8 cellular contexts compared by ENCODE assay signal in genomic region chr7:23472974-23473847, GRCh38. TPM values are rescaled to one million over a fixed set of nuclear protein-coding genes. Genes with fewer than 3 reads are reported as not detected.
DNase-seq lines count a peak whose midpoint lies in the region; ATAC-seq and TF ChIP-seq lines count a peak whose summit lies in the region.

No MANE protein-coding gene starts in this region.

- H3K9ac ChIP-seq in SK-N-SH: peak overlapping the region; percentile 91

- TF ChIP-seq RAD21 in SK-N-SH (IDR thresholded peaks at IDR 0.05; ENCODE audit: low read length): no peak

- no peak for TF ChIP-seq CTCF in SK-N-SH (IDR thresholded peaks at IDR 0.05)
- TF ChIP-seq CTCF in choroid plexus epithelial cell (conservative IDR thresholded peaks at IDR 0.05; ENCODE audit: low read depth, low read length): no peak
- TF ChIP-seq CTCF in psoas muscle (IDR thresholded peaks at IDR 0.05): no peak

- no peaks in the 10 kb centered on the region for H3K36me3 ChIP-seq in SK-N-SH (replicated peaks in 1 of 2; ENCODE audit: control insufficient read depth in 1 of 2, insufficient read depth in 2 of 2, low read length in 1 of 2)
- no peaks in the 10 kb centered on the region for H3K36me3 ChIP-seq in psoas muscle (ENCODE audit: insufficient read depth in 1 of 2, low read depth in 1 of 2)

- H4K20me1 ChIP-seq in SK-N-SH (ENCODE audit: insufficient read depth): no peaks in the 10 kb centered on the region; the same call in 1 of the 2 replicates

- peak overlapping the region; percentile 90 for H2AFZ ChIP-seq in SK-N-SH (ENCODE audit: low read depth)

- CTCF ChIA-PET in SK-N-SH (lab: Yijun Ruan, JAX): interaction anchor here (0.7 to 2.2 kb wide), 13 partner anchors 9 to 261 kb away, joined by 3 to 12 read pairs (median 4); no protein-coding TSS in a partner anchor

- H3K27me3 ChIP-seq in SK-N-SH (ENCODE audit: insufficient read depth) (no peaks in the 10 kb centered on the region), psoas muscle (ENCODE audit: insufficient read depth in 3 of 3, low read length in 2 of 3) (peaks cover 15 to 100% (median 48%) of the 10 kb centered on the region in 3 donors)

- ATAC-seq in SK-N-SH treated with all-trans-retinoic acid at 6 μM for 48 hours: no peak
- ATAC-seq in psoas muscle: no peak
- ATAC-seq in GM18867 (IDR thresholded peaks at IDR 0.05; ENCODE audit: unreplicated experiment): no peak
- ATAC-seq in Right ventricle myocardium inferior: no peak
- no peak for ATAC-seq in GM19397 (IDR thresholded peaks at IDR 0.05; ENCODE audit: unreplicated experiment)

- peaks cover 70% of the 10 kb centered on the region for H3K79me2 ChIP-seq in SK-N-SH (ENCODE audit: insufficient read depth)

- POLR2A ChIA-PET in SK-N-SH (lab: Yijun Ruan, JAX): interaction anchor here (0.6 to 1.9 kb wide), 4 partner anchors 12 to 58 kb away, joined by 3 to 7 read pairs (median 4); no protein-coding TSS in a partner anchor

- DNase-seq in SK-N-SH: peak; percentile 59
- peak; percentile 42 to 65 for DNase-seq in NCI-H526 (lab: John Stamatoyannopoulos, UW)
- peak; percentile 31 for DNase-seq in choroid plexus epithelial cell (ENCODE audit: low read depth)
- no peak for DNase-seq in psoas muscle
- no peak for DNase-seq in Right ventricle myocardium inferior (ENCODE audit: missing footprints)

- H3K4me3 ChIP-seq in SK-N-SH (ENCODE audit: low read depth in 2 of 2, low read length in 1 of 2) (peak overlapping the region; percentile 88 to 89), choroid plexus epithelial cell (ENCODE audit: low read depth, low read length) (peak overlapping the region; percentile 84), psoas muscle (peak overlapping the region; percentile 56)

- H3K4me1 ChIP-seq in SK-N-SH (ENCODE audit: control insufficient read depth in 1 of 2, insufficient read depth in 2 of 2, low read depth in 1 of 2, low read length in 1 of 2) (peaks cover 4 to 31% of the 10 kb centered on the region in 2 experiments; a peak in 3 of 4 replicates), psoas muscle (peaks cover 17% of the 10 kb centered on the region)

- intact Hi-C loops in psoas muscle (cut with DNase I) (loop anchor here in 1 of 2 donors (5.0 kb wide), 1 partner anchor 54 kb away; no protein-coding TSS in a partner anchor), Right ventricle myocardium inferior (cut with DNase I) (no loop called here)

- H3K27ac ChIP-seq in SK-N-SH (ENCODE audit: low read depth in 2 of 2, low read length in 1 of 2) (peak overlapping the region; percentile 93 to 96), psoas muscle (no peak overlapping the region)

- no peaks in the 10 kb centered on the region; the same call in 1 of the 2 replicates for H3K9me2 ChIP-seq in SK-N-SH

- H3K9me3 ChIP-seq in SK-N-SH: no peaks in the 10 kb centered on the region
- no peaks in the 10 kb centered on the region for H3K9me3 ChIP-seq in psoas muscle

- no peak for TF ChIP-seq EP300 in SK-N-SH (IDR thresholded peaks at IDR 0.05; ENCODE audit: borderline replicate concordance in 1 of 2, low read depth in 1 of 2, low read length in 1 of 2)

- peaks cover 44% of the 10 kb centered on the region for H3F3A ChIP-seq in SK-N-SH (replicated peaks; ENCODE audit: insufficient read depth)

- 2% methylated on average over 14 of the region's 16 CpGs for WGBS in SK-N-SH (ENCODE audit: low lambda C conversion rate)
- WGBS in psoas muscle, 3 donors: 24 to 26% (median 26%) methylated on average over 16 of the region's 16 CpGs

- H3K4me2 ChIP-seq in SK-N-SH: peak overlapping the region; percentile 94

TF ChIP-seq in SK-N-SH, 30 proteins besides CTCF, POLR2A, EP300 and RAD21 (continues in another document):
- TF ChIP-seq EZH2phosphoT487 (IDR thresholded peaks at IDR 0.05; ENCODE audit: borderline replicate concordance, low read depth) (no peak), NFIC (IDR thresholded peaks at IDR 0.05; ENCODE audit: borderline replicate concordance) (no peak), SIN3A (IDR thresholded peaks at IDR 0.05; ENCODE audit: borderline replicate concordance, low read depth, low read length) (no peak), FOXJ3 (CRISPR knock-in tag; IDR thresholded peaks at IDR 0.05) (no peak), TEAD4 (IDR thresholded peaks at IDR 0.05; ENCODE audit: borderline replicate concordance, insufficient read depth) (0 out of 2 replicates have a peak, but pooled peaks have one; percentile 8), FOSL2 (IDR thresholded peaks at IDR 0.05; ENCODE audit: borderline replicate concordance, low read depth) (no peak), SMC3 (IDR thresholded peaks at IDR 0.05; ENCODE audit: low read depth, low read length) (no peak), MEF2A (IDR thresholded peaks at IDR 0.05; ENCODE audit: borderline replicate concordance, low read depth) (no peak), RCOR1 (IDR thresholded peaks at IDR 0.05; ENCODE audit: low read length) (no peak)

TF ChIP-seq in SK-N-SH treated with all-trans-retinoic acid at 6 μM for 48 hours, 23 proteins besides CTCF, POLR2A, EP300 and RAD21:
- no peak for TF ChIP-seq OSR1 (CRISPR knock-in tag; IDR thresholded peaks at IDR 0.05)
- TF ChIP-seq CSDC2 (CRISPR knock-in tag; IDR thresholded peaks at IDR 0.05): no peak
- TF ChIP-seq CSRNP3 (CRISPR knock-in tag; IDR thresholded peaks at IDR 0.05): no peak
- no peak for TF ChIP-seq BACH2 (CRISPR knock-in tag; IDR thresholded peaks at IDR 0.05; ENCODE audit: borderline replicate concordance)
- TF ChIP-seq ZNF565 (CRISPR knock-in tag; conservative IDR thresholded peaks at IDR 0.05; ENCODE audit: low read depth): no peak
- TF ChIP-seq ISL1 (CRISPR knock-in tag; IDR thresholded peaks at IDR 0.05): no peak
- TF ChIP-seq ESRRG (CRISPR knock-in tag; IDR thresholded peaks at IDR 0.05): no peak
- no peak for TF ChIP-seq ZFP30 (CRISPR knock-in tag; IDR thresholded peaks at IDR 0.05)
- no peak for TF ChIP-seq TOX (CRISPR knock-in tag; IDR thresholded peaks at IDR 0.05; ENCODE audit: borderline replicate concordance)
- no peak for TF ChIP-seq RARB (CRISPR knock-in tag; IDR thresholded peaks at IDR 0.05)
- no peak for TF ChIP-seq POU6F1 (CRISPR knock-in tag; IDR thresholded peaks at IDR 0.05; ENCODE audit: borderline replicate concordance, low read depth)

RNA-seq across cellular contexts. Expression of gene IGF2BP3, which starts 2.9 kb away (rescaled TPM):
- polyA plus RNA-seq in SK-N-SH (2012; rRNA removed) (34.4 and 46.5 TPM in 2 replicates), psoas muscle (under 1 TPM; 0.03 to 0.51 (median 0.03) TPM)
- 36.8 and 46.3 TPM in 2 replicates for polyA plus RNA-seq in SK-N-SH (2012; cell fraction: cytosol; rRNA removed)
- polyA plus RNA-seq in SK-N-SH (2012; cell fraction: nucleus; rRNA removed): 99.6 and 114 TPM in 2 replicates
- total RNA-seq in psoas muscle (under 1 TPM; 0.28 to 0.73 (median 0.41) TPM), Right ventricle myocardium inferior (not detected)

RNA-seq across cellular contexts. Expression of gene TRA2A, which starts 58.6 kb away (rescaled TPM):
- polyA plus RNA-seq in SK-N-SH (2012; rRNA removed) (62.1 and 84.6 TPM in 2 replicates), psoas muscle (10 to 100 TPM; 17.5 to 35.6 (median 29.0) TPM)
- 56.4 and 65.5 TPM in 2 replicates for polyA plus RNA-seq in SK-N-SH (2012; cell fraction: cytosol; rRNA removed)
- 74.5 and 151 TPM in 2 replicates for polyA plus RNA-seq in SK-N-SH (2012; cell fraction: nucleus; rRNA removed)
- total RNA-seq in psoas muscle (10 to 100 TPM; 25.1 to 31.5 (median 28.5) TPM), Right ventricle myocardium inferior (27.7 TPM)

Comparison
In these comparisons a context has a peak if more than half of its experiments do, and no peak if none do; other contexts are left out.
1. DNase-seq: peak in SK-N-SH (single experiment), NCI-H526 (2 of 2) and choroid plexus epithelial cell (single experiment); none in psoas muscle (0 of 2) and Right ventricle myocardium inferior (single experiment).
2. Peak in every context shown above with its lines, with median percentiles within 50 percentile points of each other: H3K4me3 ChIP-seq.